20 cellular contexts compared by ENCODE assay signal in the genomic region with DNA sequence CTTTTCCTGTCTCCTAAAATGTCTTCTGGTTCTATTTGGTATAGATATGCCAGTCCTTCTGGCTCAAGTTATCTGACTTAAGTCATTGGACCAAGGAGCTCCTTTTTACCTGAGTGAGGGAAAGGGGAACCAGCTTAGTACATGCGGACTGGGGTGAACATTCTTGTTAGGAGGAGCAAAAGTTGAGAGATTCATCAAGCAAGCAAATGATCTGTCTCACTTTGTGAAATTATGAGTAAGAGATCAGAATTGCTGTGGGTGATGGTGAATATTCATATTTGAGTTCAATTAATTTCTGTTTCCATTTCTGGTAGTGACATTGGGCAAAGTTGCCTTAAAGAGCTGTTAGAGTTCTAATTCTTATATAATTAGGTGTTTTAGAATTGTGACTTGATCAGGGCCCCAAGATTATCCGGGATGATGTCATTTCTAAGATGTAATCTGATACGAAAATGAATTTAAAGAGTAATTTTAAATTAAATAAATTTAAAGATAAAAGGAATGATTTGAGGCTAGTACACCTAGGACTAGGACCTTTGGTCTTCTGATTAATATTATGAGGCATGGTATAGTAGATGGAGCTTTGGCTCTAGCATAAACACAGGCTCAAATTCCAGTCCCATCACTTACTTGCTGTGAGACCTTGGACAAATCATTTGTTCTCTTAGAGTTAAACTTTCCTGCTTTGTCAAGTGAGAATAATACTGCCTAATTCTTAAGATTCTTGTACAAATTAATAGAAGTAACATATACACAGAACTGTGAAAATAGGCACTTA.
"Had no signal": no experiment of that assay in that cellular context is flagged by ENCODE, and none has a peak within 500 bp of the region (broad histone marks: within the 10 kb centered on the region; RNA-seq: fewer than 3 reads in every experiment).

No MANE protein-coding gene starts in this region.

- H3K9me3 ChIP-seq: left lung, spleen, tibial nerve had no signal

- H3K27me3 Mint-ChIP-seq: activated naive CD8-positive, alpha-beta T cell treated with anti-CD3 and anti-CD28 coated beads for 36 hours; central memory CD8-positive, alpha-beta T cell; naive thymus-derived CD4-positive, alpha-beta T cell; progenitor cell of endocrine pancreas had no signal

- H3K4me3 Mint-ChIP-seq: activated naive CD8-positive, alpha-beta T cell treated with anti-CD3 and anti-CD28 coated beads for 36 hours; central memory CD8-positive, alpha-beta T cell; naive thymus-derived CD4-positive, alpha-beta T cell had no signal

- ATAC-seq: esophagus mucosa; left lung; naive thymus-derived CD4-positive, alpha-beta T cell had no signal

- H3K27me3 ChIP-seq: left lung, spleen, tibial nerve had no signal

- H3K36me3 Mint-ChIP-seq: activated naive CD8-positive, alpha-beta T cell treated with anti-CD3 and anti-CD28 coated beads for 36 hours had no signal

- DNase-seq: activated effector memory CD4-positive, alpha-beta T cell treated with anti-CD3 and anti-CD28 coated beads, Interleukin-2, amount 50 U/mL, for 16 hours; activated naive CD8-positive, alpha-beta T cell treated with anti-CD3 and anti-CD28 coated beads for 36 hours; effector memory CD4-positive, alpha-beta T cell; foreskin melanocyte; kidney glomerular epithelial cell; left lung; naive thymus-derived CD4-positive, alpha-beta T cell; spleen; stimulated activated CD4-positive, alpha-beta T cell treated with anti-CD3 and anti-CD28 coated beads, Interleukin-4, amount 100 ng/mL, for 1 hour; stimulated activated naive CD4-positive, alpha-beta T cell treated with Interleukin-2 at 50 U/mL for 16 hours; substantia nigra; T1000 had no signal

- H3K27ac Mint-ChIP-seq: activated naive CD8-positive, alpha-beta T cell treated with anti-CD3 and anti-CD28 coated beads for 36 hours; naive thymus-derived CD4-positive, alpha-beta T cell; progenitor cell of endocrine pancreas had no signal

- FAIRE-seq: astrocyte, colon, endothelial cell of umbilical vein, urothelium cell line had no signal

- H3K9me3 Mint-ChIP-seq: activated naive CD8-positive, alpha-beta T cell treated with anti-CD3 and anti-CD28 coated beads for 36 hours; central memory CD8-positive, alpha-beta T cell; naive thymus-derived CD4-positive, alpha-beta T cell had no signal

- H3K27ac ChIP-seq: spleen, tibial nerve had no signal

- H3K36me3 ChIP-seq: left lung, spleen, tibial nerve had no signal

- H3K4me3 ChIP-seq: left lung, spleen, tibial nerve had no signal
